ENCODE assay signal across 18 cellular contexts in the genomic region with DNA sequence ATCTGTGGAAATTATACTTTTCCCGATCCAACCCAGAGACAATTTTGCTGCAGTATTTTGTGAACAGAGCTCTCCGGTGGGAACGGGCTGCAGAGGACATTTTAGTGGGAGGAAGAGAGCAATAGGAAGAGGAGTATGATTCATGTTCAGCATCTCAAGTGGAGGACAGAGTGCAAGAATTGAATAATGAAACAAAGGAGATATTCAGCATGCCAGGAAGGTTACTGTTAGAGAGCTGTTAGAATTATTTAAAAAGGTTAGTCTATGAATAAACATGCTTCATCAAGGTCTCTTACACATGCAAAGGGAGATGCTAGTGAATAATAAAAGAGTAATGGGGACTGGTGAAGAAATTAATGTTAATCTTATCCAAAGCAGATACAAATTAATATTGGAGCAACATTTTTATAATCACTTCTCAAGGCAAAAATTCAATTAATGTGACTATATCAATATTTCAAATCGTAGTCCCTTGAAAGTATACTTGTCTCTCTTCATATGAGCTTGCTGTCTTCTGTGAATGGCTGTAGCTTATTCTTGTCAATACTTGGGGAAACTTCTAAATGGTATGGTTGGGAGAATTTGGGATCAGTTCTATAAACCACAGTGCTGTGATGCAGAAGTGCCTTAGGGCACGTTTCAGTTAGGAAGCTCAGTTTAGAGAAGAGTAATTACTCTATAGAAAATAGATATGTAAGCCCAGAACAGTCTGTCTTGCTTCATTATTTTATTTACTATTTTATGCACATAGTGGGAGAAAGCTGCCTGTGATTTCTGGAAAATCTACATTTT.
"Had no signal": no experiment of that assay in that cellular context is flagged by ENCODE, and none has a peak within 500 bp of the region (broad histone marks: within the 10 kb centered on the region; RNA-seq: fewer than 3 reads in every experiment).

No MANE protein-coding gene starts in this region.

- ATAC-seq: activated naive CD8-positive, alpha-beta T cell treated with anti-CD3 and anti-CD28 coated beads, Interleukin-2, amount 50 U/mL, for 24 hours; mucosa of descending colon; naive thymus-derived CD8-positive, alpha-beta T cell; psoas muscle; sciatic nerve; stimulated activated naive B cell treated with anti-CD40 and anti-IgM and Interleukin-4, amounts not matched to agents 10 μg/mL and 1 μg/mL and 100 μg/mL, for 72 hours had no signal

- H3K36me3 Mint-ChIP-seq: naive thymus-derived CD8-positive, alpha-beta T cell; stimulated activated naive B cell treated with anti-CD40 and anti-IgM and Interleukin-4, amounts not matched to agents 10 μg/mL and 1 μg/mL and 100 μg/mL, for 72 hours had no signal

- H3K4me1 Mint-ChIP-seq: activated CD4-positive, alpha-beta memory T cell treated with anti-CD3 and anti-CD28 coated beads, Interleukin-2, amount 10 ng/mL, durations not matched to agents 7 days and 5 days; activated naive CD8-positive, alpha-beta T cell treated with anti-CD3 and anti-CD28 coated beads, Interleukin-2, amount 50 U/mL, for 24 hours; naive thymus-derived CD8-positive, alpha-beta T cell; stimulated activated naive B cell treated with anti-CD40 and anti-IgM and Interleukin-4, amounts not matched to agents 10 μg/mL and 1 μg/mL and 100 μg/mL, for 72 hours had no signal

- H3K36me3 ChIP-seq: ascending aorta, cardiac muscle cell, esophagus squamous epithelium, spleen, transverse colon had no signal

- H3K27ac ChIP-seq: ascending aorta, cardiac muscle cell, esophagus squamous epithelium, psoas muscle, spleen, transverse colon had no signal

- H3K27me3 ChIP-seq: ascending aorta, cardiac muscle cell, esophagus squamous epithelium, spleen, transverse colon had no signal

- H3K9me3 ChIP-seq: ascending aorta, esophagus squamous epithelium, psoas muscle had no signal

- H3K4me3 Mint-ChIP-seq: activated CD4-positive, alpha-beta memory T cell treated with anti-CD3 and anti-CD28 coated beads, Interleukin-2, amount 10 ng/mL, durations not matched to agents 7 days and 5 days; activated naive CD8-positive, alpha-beta T cell treated with anti-CD3 and anti-CD28 coated beads, Interleukin-2, amount 50 U/mL, for 24 hours; activated T-helper 1 cell treated with anti-CD3 and anti-CD28 coated beads, Interleukin-12 subunit alpha, Interleukin-12 subunit beta, Interleukin-2, Interleukin-4 antibody, amounts not matched to agents 30 ng/mL and 10 ng/mL and 1 ng/mL, durations not matched to agents 14 hours and 24 hours and 36 hours; naive thymus-derived CD8-positive, alpha-beta T cell; stimulated activated naive B cell treated with anti-CD40 and anti-IgM and Interleukin-4, amounts not matched to agents 10 μg/mL and 1 μg/mL and 100 μg/mL, for 72 hours had no signal

- H3K27ac Mint-ChIP-seq: activated CD4-positive, alpha-beta memory T cell treated with anti-CD3 and anti-CD28 coated beads, Interleukin-2, amount 10 ng/mL, durations not matched to agents 7 days and 5 days; activated naive CD8-positive, alpha-beta T cell treated with anti-CD3 and anti-CD28 coated beads, Interleukin-2, amount 50 U/mL, for 24 hours; activated T-helper 1 cell treated with anti-CD3 and anti-CD28 coated beads, Interleukin-12 subunit alpha, Interleukin-12 subunit beta, Interleukin-2, Interleukin-4 antibody, amounts not matched to agents 30 ng/mL and 10 ng/mL and 1 ng/mL, durations not matched to agents 14 hours and 24 hours and 36 hours; naive thymus-derived CD8-positive, alpha-beta T cell; stimulated activated naive B cell treated with anti-CD40 and anti-IgM and Interleukin-4, amounts not matched to agents 10 μg/mL and 1 μg/mL and 100 μg/mL, for 72 hours had no signal

- DNase-seq: activated CD4-positive, alpha-beta memory T cell treated with anti-CD3 and anti-CD28 coated beads, Interleukin-2, amount 10 ng/mL, durations not matched to agents 7 days and 5 days; activated CD8-positive, alpha-beta memory T cell treated with anti-CD3 and anti-CD28 coated beads, Interleukin-2, amount 50 U/mL, for 4 hours; activated naive CD4-positive, alpha-beta T cell treated with Interleukin-2 at 50 U/mL for 16 hours; activated naive CD8-positive, alpha-beta T cell treated with anti-CD3 and anti-CD28 coated beads, Interleukin-2, amount 50 U/mL, for 24 hours; esophagus squamous epithelium; foreskin fibroblast; mucosa of descending colon; naive thymus-derived CD8-positive, alpha-beta T cell; psoas muscle; spleen; stimulated activated CD4-positive, alpha-beta T cell treated with anti-CD3 and anti-CD28 coated beads, Interleukin-1b, Interleukin-23, amount 100 ng/mL, for 48 hours; stimulated activated naive B cell treated with anti-CD40 and anti-IgM and Interleukin-4, amounts not matched to agents 10 μg/mL and 1 μg/mL and 100 μg/mL, for 72 hours; T-helper 9 cell; transverse colon had no signal

- H3K27me3 Mint-ChIP-seq: activated CD4-positive, alpha-beta memory T cell treated with anti-CD3 and anti-CD28 coated beads, Interleukin-2, amount 10 ng/mL, durations not matched to agents 7 days and 5 days; activated naive CD8-positive, alpha-beta T cell treated with anti-CD3 and anti-CD28 coated beads, Interleukin-2, amount 50 U/mL, for 24 hours; naive thymus-derived CD8-positive, alpha-beta T cell; stimulated activated naive B cell treated with anti-CD40 and anti-IgM and Interleukin-4, amounts not matched to agents 10 μg/mL and 1 μg/mL and 100 μg/mL, for 72 hours had no signal

- H3K4me1 ChIP-seq: ascending aorta, psoas muscle, spleen, transverse colon had no signal

- H3K4me3 ChIP-seq: ascending aorta, cardiac muscle cell, esophagus squamous epithelium, mucosa of descending colon, psoas muscle, spleen, transverse colon had no signal
